ENCODE assay signal across 28 cellular contexts in genomic region chrX:133786382-133786781, GRCh38.
A peak's percentile ranks its signal among the peaks of the same experiment; 100 is the strongest.
DNase-seq lines count a peak whose midpoint lies in the region; ATAC-seq lines count a peak whose summit lies in the region.
"Had no signal": no experiment of that assay in that cellular context is flagged by ENCODE, and none has a peak within 500 bp of the region (broad histone marks: within the 10 kb centered on the region; RNA-seq: fewer than 3 reads in every experiment).

No MANE protein-coding gene starts in this region.

- H3K56ac ChIP-seq in mesendoderm (ENCODE audit: low read length), result no peak overlapping the region

- no peaks in the 10 kb centered on the region for H3K79me1 ChIP-seq in mesendoderm (ENCODE audit: low read length)

- no peak overlapping the region for H2BK15ac ChIP-seq in mesendoderm (replicated peaks; ENCODE audit: low read depth)

- H3K4ac ChIP-seq in mesendoderm (ENCODE audit: low read depth, low read length), result peak overlapping the region; percentile 24

- DNase-seq in DMS53 (lab: John Stamatoyannopoulos, UW) (peak; percentile 2), DMS53 treated with DMSO at 0.1 percent for 48 hours (lab: John Stamatoyannopoulos, UW; ENCODE audit: unreplicated experiment) (no peak), COLO668 (lab: John Stamatoyannopoulos, UW; ENCODE audit: unreplicated experiment) (peak; percentile 0), NCI-H69 (lab: John Stamatoyannopoulos, UW) (peak; percentile 34), mesendoderm (no peak), substantia nigra (lab: John Stamatoyannopoulos, UW) (no peak)
- no peak for DNase-seq in NK-92 treated with Interleukin-12 subunit alpha and Interleukin-12 subunit beta, amount 100 ng/mL, for 24 hours (lab: John Stamatoyannopoulos, UW)
- DNase-seq: activated CD4-positive, alpha-beta memory T cell treated with anti-CD3 and anti-CD28 coated beads, Interleukin-2, amount 10 ng/mL, durations not matched to agents 7 days and 5 days; activated CD8-positive, alpha-beta memory T cell treated with anti-CD3 and anti-CD28 coated beads, Interleukin-2, amount 50 U/mL, for 48 hours; anterior cingulate cortex; caudate nucleus; CD4-positive, alpha-beta T cell; cortex of kidney; foreskin keratinocyte; heart right ventricle; KG1; MM.1S; NCI-H1417 treated with DMSO at 0.1 percent for 48 hours; NCI-H526 treated with DMSO at 0.1 percent for 48 hours; psoas muscle; RPMI8226; stimulated activated CD4-positive, alpha-beta T cell treated with anti-CD3 and anti-CD28 coated beads, Interleukin-15, amount 100 ng/mL, for 24 hours; stimulated activated naive CD4-positive, alpha-beta T cell had no signal

- no peak overlapping the region for H3K4me2 ChIP-seq in mesendoderm (ENCODE audit: low read length)

- H3K18ac ChIP-seq in mesendoderm (ENCODE audit: low read length), result no peak overlapping the region

- ATAC-seq in HG02938 (IDR thresholded peaks at IDR 0.05; ENCODE audit: unreplicated experiment), result no peak
- ATAC-seq: activated CD4-positive, CD25-positive, alpha-beta regulatory T cell treated with anti-CD3 and anti-CD28 coated beads, Interleukin-2, amount 50 U/mL, for 24 hours; activated naive CD4-positive, alpha-beta T cell treated with anti-CD3 and anti-CD28 coated beads, Interleukin-2, amount 50 U/mL, for 72 hours; activated T-helper 17 cell treated with anti-CD3 and anti-CD28 coated beads, Interleukin-2, amount 50 U/mL, for 72 hours; esophagus mucosa; foreskin keratinocyte; heart right ventricle; psoas muscle had no signal

- no peaks in the 10 kb centered on the region for H3K4me1 ChIP-seq in mesendoderm (ENCODE audit: control insufficient read depth, low read depth, low read length)
- H3K4me1 ChIP-seq: foreskin keratinocyte, heart right ventricle, psoas muscle had no signal

- no peaks in the 10 kb centered on the region for H3K27me3 ChIP-seq in mesendoderm (ENCODE audit: insufficient read depth, low read length, poor library complexity)
- H3K27me3 ChIP-seq: foreskin keratinocyte had no signal

- peak overlapping the region; percentile 28 for H2BK120ac ChIP-seq in mesendoderm (ENCODE audit: low read depth, low read length)

- no peak overlapping the region for H4K8ac ChIP-seq in mesendoderm (ENCODE audit: low read depth, low read length)

- no peak overlapping the region for H3K27ac ChIP-seq in mesendoderm (ENCODE audit: low read depth, low read length)
- no peak overlapping the region for H3K27ac ChIP-seq in substantia nigra (ENCODE audit: low read depth, low read length, poor library complexity, severe bottlenecking)
- H3K27ac ChIP-seq: foreskin keratinocyte, heart right ventricle, psoas muscle had no signal

- no peaks in the 10 kb centered on the region for H3K79me2 ChIP-seq in mesendoderm (ENCODE audit: control insufficient read depth, insufficient read depth, low read length)

- WGBS in mesendoderm (ENCODE audit: extremely low coverage, insufficient coverage, low lambda C conversion rate), result no CpG with 5 or more reads among the region's 8 CpGs

- no peak overlapping the region for H2AK5ac ChIP-seq in mesendoderm (ENCODE audit: low read length)

- no peak overlapping the region for H3K23ac ChIP-seq in mesendoderm (ENCODE audit: low read length)

- no peak overlapping the region for H2BK5ac ChIP-seq in mesendoderm (ENCODE audit: low read length)

- no peaks in the 10 kb centered on the region for H3K36me3 ChIP-seq in mesendoderm (ENCODE audit: control insufficient read depth, insufficient read depth, low read length)
- H3K36me3 ChIP-seq: heart right ventricle had no signal

- no peak overlapping the region for H3K9ac ChIP-seq in mesendoderm (ENCODE audit: low read length)

- no peak overlapping the region for H4K5ac ChIP-seq in mesendoderm (ENCODE audit: low read length)

- no peak overlapping the region for H3K4me3 ChIP-seq in mesendoderm (ENCODE audit: low read length)
- H3K4me3 ChIP-seq: heart right ventricle, psoas muscle had no signal

Comparison
In these comparisons a context has a peak if more than half of its experiments do, and no peak if none do; other contexts are left out.
1. DNase-seq: peak in DMS53 (single experiment), COLO668 (single experiment) and NCI-H69 (single experiment); none in DMS53 treated with DMSO at 0.1 percent for 48 hours (single experiment), mesendoderm (single experiment), substantia nigra (0 of 49) and NK-92 treated with Interleukin-12 subunit alpha and Interleukin-12 subunit beta, amount 100 ng/mL, for 24 hours (single experiment).